Comparison of ENCODE assay signal across 12 cellular contexts in genomic region chr2:230505162-230505561, GRCh38.
DNase-seq lines count a peak whose midpoint lies in the region; ATAC-seq and TF ChIP-seq lines count a peak whose summit lies in the region.
"Had no signal": no experiment of that assay in that cellular context is flagged by ENCODE, and none has a peak within 500 bp of the region (broad histone marks: within the 10 kb centered on the region; RNA-seq: fewer than 3 reads in every experiment).

No MANE protein-coding gene starts in this region.

- no peaks in the 10 kb centered on the region for H3K9me3 ChIP-seq in left ventricle myocardium inferior (replicated peaks)

- no peak overlapping the region for H3K27ac ChIP-seq in left ventricle myocardium inferior (replicated peaks)

- intact Hi-C loops in left ventricle myocardium inferior (cut with micrococcal nuclease) (no loop called here), head of caudate nucleus (cut with DNase I) (no loop called here)

- in situ Hi-C loops in GM13977 (cut with MboI; ENCODE audit: low pct_unique_long_range_greater_than_20kb, low sequenced_read_pairs, unreplicated experiment), result no loop called here

- peaks cover 84% of the 10 kb centered on the region for H3K36me3 ChIP-seq in left ventricle myocardium inferior

- peak; percentile 13 for DNase-seq in GM13977 (ENCODE audit: low spot score)
- DNase-seq in left ventricle myocardium inferior, result no peak
- DNase-seq in midbrain (lab: John Stamatoyannopoulos, UW), result no peak
- no peak for DNase-seq in head of caudate nucleus
- DNase-seq in NCI-H187 treated with DMSO at 0.1 percent for 48 hours (lab: John Stamatoyannopoulos, UW), result no peak
- DNase-seq: activated CD8-positive, alpha-beta T cell treated with anti-CD3 and anti-CD28 coated beads for 36 hours; NCI-H1417 treated with DMSO at 0.1 percent for 48 hours; trophoblast cell had no signal

- no peak for TF ChIP-seq CTCF in GM13977 (IDR thresholded peaks at IDR 0.05; ENCODE audit: extremely low read depth, insufficient read depth, missing control alignments)
- TF ChIP-seq CTCF in left ventricle myocardium inferior (IDR thresholded peaks at IDR 0.05; ENCODE audit: borderline replicate concordance), result no peak

- ATAC-seq in GM19324 (IDR thresholded peaks at IDR 0.05; ENCODE audit: low FRiP score, unreplicated experiment) (peak; percentile 58), HG02642 (IDR thresholded peaks at IDR 0.05; ENCODE audit: poor library complexity, unreplicated experiment) (peak; percentile 86), HG03442 (IDR thresholded peaks at IDR 0.05; ENCODE audit: unreplicated experiment) (peak; percentile 72)
- ATAC-seq: activated CD8-positive, alpha-beta T cell treated with anti-CD3 and anti-CD28 coated beads for 36 hours; GM23338 had no signal

- no peaks in the 10 kb centered on the region for H3K4me1 ChIP-seq in left ventricle myocardium inferior

- H3K4me3 ChIP-seq in left ventricle myocardium inferior, result no peak overlapping the region
- H3K4me3 ChIP-seq: GM23338 had no signal

- H3K27me3 ChIP-seq in left ventricle myocardium inferior (ENCODE audit: low read depth), result no peaks in the 10 kb centered on the region
